12 cellular contexts compared by ENCODE assay signal in genomic region chr17:21194688-21195087, GRCh38. TPM values are rescaled to one million over a fixed set of nuclear protein-coding genes. Genes with fewer than 3 reads are reported as not detected.
A peak's percentile ranks its signal among the peaks of the same experiment; 100 is the strongest.
DNase-seq lines count a peak whose midpoint lies in the region; ATAC-seq and TF ChIP-seq lines count a peak whose summit lies in the region.
"Had no signal": no experiment of that assay in that cellular context is flagged by ENCODE, and none has a peak within 500 bp of the region (broad histone marks: within the 10 kb centered on the region; RNA-seq: fewer than 3 reads in every experiment).

No MANE protein-coding gene starts in this region.

- peak overlapping the region; percentile 58 to 98 (median 87) for H3K27ac ChIP-seq in gastrocnemius medialis
- H3K27ac ChIP-seq: parathyroid adenoma had no signal

- H3K36me3 ChIP-seq in gastrocnemius medialis, result peaks cover 0 to 18% of the 10 kb centered on the region in 2 donors

- peaks cover 55 to 82% of the 10 kb centered on the region in 2 donors for H3K4me1 ChIP-seq in gastrocnemius medialis
- H3K4me1 ChIP-seq: parathyroid adenoma had no signal

- intact Hi-C loops in gastrocnemius medialis (cut with DNase I; ENCODE audit: low total_unique reads), result no loop called here

- no peak overlapping the region for H3K4me3 ChIP-seq in gastrocnemius medialis

- ATAC-seq in gastrocnemius medialis (no peak), HG03095 (IDR thresholded peaks at IDR 0.05; ENCODE audit: unreplicated experiment) (no peak)

- no peak for TF ChIP-seq POLR2A in gastrocnemius medialis (IDR thresholded peaks at IDR 0.05)

- no peaks in the 10 kb centered on the region for H3K9me3 ChIP-seq in gastrocnemius medialis

- no peak for TF ChIP-seq CTCF in gastrocnemius medialis (IDR thresholded peaks at IDR 0.05 in 4 of 5, conservative IDR thresholded peaks at IDR 0.05 in 1 of 5)

- peak; percentile 41 for DNase-seq in DMS79 (lab: John Stamatoyannopoulos, UW)
- peak; percentile 44 for DNase-seq in NCI-H510A treated with DMSO at 0.1 percent for 48 hours (lab: John Stamatoyannopoulos, UW)
- DNase-seq in fibroblast of the conjunctiva (ENCODE audit: low read depth), result peak; percentile 68
- DNase-seq in gastrocnemius medialis, result no peak
- no peak for DNase-seq in HK-2 (ENCODE audit: unreplicated experiment)
- no peak for DNase-seq in NCI-H1048 (lab: John Stamatoyannopoulos, UW)
- DNase-seq in kidney tubule cell (ENCODE audit: low spot score), result no peak
- DNase-seq: HCEC 1CT, kidney had no signal

- in situ Hi-C loops in gastrocnemius medialis (cut with MboI; ENCODE audit: low sequenced_read_pairs in 4 of 4), result no loop called here

- no peaks in the 10 kb centered on the region for H3K27me3 ChIP-seq in gastrocnemius medialis
- H3K27me3 ChIP-seq: dorsolateral prefrontal cortex had no signal

RNA-seq across cellular contexts. Expression of gene TMEM11, which starts 19.3 kb away (rescaled TPM):
- total RNA-seq in gastrocnemius medialis, result 100 to 1,000 TPM in 2 of 4 donors, 10 to 100 TPM in 2; 70.6 to 131 (median 90.9) TPM

RNA-seq across cellular contexts. Expression of gene NATD1, which starts 58.5 kb away (rescaled TPM):
- 10 to 100 TPM; 10.1 to 21.2 (median 15.5) TPM for total RNA-seq in gastrocnemius medialis

Comparison
In these comparisons a context has a peak if more than half of its experiments do, and no peak if none do; other contexts are left out.
1. DNase-seq: peak in DMS79 (single experiment), NCI-H510A treated with DMSO at 0.1 percent for 48 hours (single experiment) and fibroblast of the conjunctiva (single experiment); none in gastrocnemius medialis (0 of 2), HK-2 (single experiment), NCI-H1048 (single experiment) and kidney tubule cell (single experiment).